ENCODE assay signal across 1 cellular context in the genomic region with DNA sequence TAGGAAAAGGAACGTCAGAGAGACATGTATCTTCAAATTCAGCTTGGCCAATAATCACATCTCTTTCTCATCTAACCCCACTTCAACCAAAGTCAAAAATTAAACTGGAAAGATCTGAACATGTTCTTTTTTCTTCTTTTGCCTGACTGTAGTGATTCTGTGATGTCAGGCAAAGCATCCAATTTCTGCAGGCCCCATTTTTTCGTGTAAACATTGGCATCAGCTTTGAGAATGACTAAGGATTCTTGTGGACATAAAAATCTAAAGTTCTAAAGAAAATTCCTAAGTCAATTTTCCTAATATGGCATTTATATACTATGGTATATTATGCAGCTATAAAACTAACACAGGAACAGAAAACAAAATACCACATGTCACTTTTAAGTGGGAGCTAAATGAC.
TF ChIP-seq lines count a peak whose summit lies in the region.

No MANE protein-coding gene starts in this region.

TF ChIP-seq in HepG2, 621 proteins besides CTCF, POLR2A, EP300 and RAD21 (continued from another document):
- TF ChIP-seq, protein P1, sequence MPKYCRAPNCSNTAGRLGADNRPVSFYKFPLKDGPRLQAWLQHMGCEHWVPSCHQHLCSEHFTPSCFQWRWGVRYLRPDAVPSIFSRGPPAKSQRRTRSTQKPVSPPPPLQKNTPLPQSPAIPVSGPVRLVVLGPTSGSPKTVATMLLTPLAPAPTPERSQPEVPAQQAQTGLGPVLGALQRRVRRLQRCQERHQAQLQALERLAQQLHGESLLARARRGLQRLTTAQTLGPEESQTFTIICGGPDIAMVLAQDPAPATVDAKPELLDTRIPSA (CRISPR knock-in tag; IDR thresholded peaks at IDR 0.05; ENCODE audit: borderline replicate concordance) = no peak
- TF ChIP-seq, protein P2, sequence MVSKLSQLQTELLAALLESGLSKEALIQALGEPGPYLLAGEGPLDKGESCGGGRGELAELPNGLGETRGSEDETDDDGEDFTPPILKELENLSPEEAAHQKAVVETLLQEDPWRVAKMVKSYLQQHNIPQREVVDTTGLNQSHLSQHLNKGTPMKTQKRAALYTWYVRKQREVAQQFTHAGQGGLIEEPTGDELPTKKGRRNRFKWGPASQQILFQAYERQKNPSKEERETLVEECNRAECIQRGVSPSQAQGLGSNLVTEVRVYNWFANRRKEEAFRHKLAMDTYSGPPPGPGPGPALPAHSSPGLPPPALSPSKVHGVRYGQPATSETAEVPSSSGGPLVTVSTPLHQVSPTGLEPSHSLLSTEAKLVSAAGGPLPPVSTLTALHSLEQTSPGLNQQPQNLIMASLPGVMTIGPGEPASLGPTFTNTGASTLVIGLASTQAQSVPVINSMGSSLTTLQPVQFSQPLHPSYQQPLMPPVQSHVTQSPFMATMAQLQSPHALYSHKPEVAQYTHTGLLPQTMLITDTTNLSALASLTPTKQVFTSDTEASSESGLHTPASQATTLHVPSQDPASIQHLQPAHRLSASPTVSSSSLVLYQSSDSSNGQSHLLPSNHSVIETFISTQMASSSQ (IDR thresholded peaks at IDR 0.05; ENCODE audit: low read depth) = no peak
- TF ChIP-seq, protein P2 (CRISPR knock-in tag; IDR thresholded peaks at IDR 0.05; ENCODE audit: borderline replicate concordance) = no peak
- no peak for TF ChIP-seq CCAR2 (optimal IDR thresholded peaks at IDR 0.05; ENCODE audit: low read depth, low read length)
- TF ChIP-seq, protein P3, sequence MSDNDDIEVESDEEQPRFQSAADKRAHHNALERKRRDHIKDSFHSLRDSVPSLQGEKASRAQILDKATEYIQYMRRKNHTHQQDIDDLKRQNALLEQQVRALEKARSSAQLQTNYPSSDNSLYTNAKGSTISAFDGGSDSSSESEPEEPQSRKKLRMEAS (IDR thresholded peaks at IDR 0.05) = no peak
- TF ChIP-seq ZNF34 (CRISPR knock-in tag; IDR thresholded peaks at IDR 0.05; ENCODE audit: borderline replicate concordance) = no peak
- TF ChIP-seq, protein P4, sequence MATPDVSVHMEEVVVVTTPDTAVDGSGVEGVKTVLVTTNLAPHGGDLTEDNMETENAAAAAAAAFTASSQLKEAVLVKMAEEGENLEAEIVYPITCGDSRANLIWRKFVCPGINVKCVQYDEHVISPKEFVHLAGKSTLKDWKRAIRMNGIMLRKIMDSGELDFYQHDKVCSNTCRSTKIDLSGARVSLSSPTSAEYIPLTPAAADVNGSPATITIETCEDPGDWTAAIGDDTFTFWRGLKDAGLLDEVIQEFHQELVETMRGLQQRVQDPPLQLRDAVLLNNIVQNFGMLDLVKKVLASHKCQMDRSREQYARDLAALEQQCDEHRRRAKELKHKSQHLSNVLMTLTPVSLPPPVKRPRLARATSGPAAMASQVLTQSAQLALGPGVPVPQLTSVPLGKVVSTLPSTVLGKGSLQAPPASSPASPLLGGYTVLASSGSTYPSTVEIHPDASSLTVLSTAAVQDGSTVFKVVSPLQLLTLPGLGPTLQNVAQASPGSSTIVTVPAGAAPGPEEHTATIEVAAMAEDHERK (CRISPR knock-in tag; IDR thresholded peaks at IDR 0.05; ENCODE audit: low read depth) = no peak
- no peak for TF ChIP-seq ZNF75D (CRISPR knock-in tag; IDR thresholded peaks at IDR 0.05; ENCODE audit: borderline replicate concordance)
